In genomic region chr2:69770193-69770702, GRCh38 we compare ENCODE assay signal across 9 cellular contexts. TPM values are rescaled to one million over a fixed set of nuclear protein-coding genes. Genes with fewer than 3 reads are reported as not detected.
A peak's percentile ranks its signal among the peaks of the same experiment; 100 is the strongest.
DNase-seq lines count a peak whose midpoint lies in the region; ATAC-seq and TF ChIP-seq lines count a peak whose summit lies in the region.
"Had no signal": no experiment of that assay in that cellular context is flagged by ENCODE, and none has a peak within 500 bp of the region (broad histone marks: within the 10 kb centered on the region; RNA-seq: fewer than 3 reads in every experiment).

No MANE protein-coding gene starts in this region.

- DNase-seq in SIG-M5 treated with dmso at 0.1 percent for 504 hours (lab: John Stamatoyannopoulos, UW; ENCODE audit: unreplicated experiment) (peak; percentile 81), SIG-M5 (lab: John Stamatoyannopoulos, UW) (no peak), Panc1 (ENCODE audit: low read depth, low spot score) (peak; percentile 91), dermis blood vessel endothelial cell (peak; percentile 51), NCI-H446 (lab: John Stamatoyannopoulos, UW) (no peak), GM19238 (ENCODE audit: insufficient read length, low spot score) (no peak)

- H3K9me3 ChIP-seq in Panc1 (ENCODE audit: control insufficient read depth, insufficient read depth, low read depth, low read length) (no peaks in the 10 kb centered on the region), muscle layer of duodenum (ENCODE audit: control insufficient read depth in 1 of 2, low read length in 2 of 2) (no peaks in the 10 kb centered on the region)

- TF ChIP-seq CTCF in Panc1 (IDR thresholded peaks at IDR 0.05): no peak

- POLR2A ChIA-PET in Panc1 (lab: Charles Lee): interaction anchor here (0.7 kb wide), 1 partner anchor 231 kb away, joined by 5 read pairs; no protein-coding TSS in a partner anchor

- no peaks in the 10 kb centered on the region for H3K27me3 ChIP-seq in Panc1 (ENCODE audit: control insufficient read depth, insufficient read depth, low read length)
- H3K27me3 ChIP-seq in muscle layer of duodenum (ENCODE audit: low read depth, low read length): no peaks in the 10 kb centered on the region

- peaks cover 35% of the 10 kb centered on the region for H3K4me1 ChIP-seq in Panc1 (ENCODE audit: control insufficient read depth, insufficient read depth, low read length)
- H3K4me1 ChIP-seq in muscle layer of duodenum (ENCODE audit: control insufficient read depth in 1 of 2, insufficient read depth in 2 of 2, low read length in 2 of 2): peaks cover 0 to 18% of the 10 kb centered on the region in 2 donors

- H3K4me3 ChIP-seq in Panc1 (ENCODE audit: low read depth in 2 of 2, low read length in 2 of 2): no peak overlapping the region
- no peak overlapping the region for H3K4me3 ChIP-seq in muscle layer of duodenum (ENCODE audit: low read depth in 1 of 2, low read length in 2 of 2)

- H3K27ac ChIP-seq in Panc1 (ENCODE audit: low read length): peak overlapping the region; percentile 66
- H3K27ac ChIP-seq in muscle layer of duodenum (ENCODE audit: low read length): peak overlapping the region; percentile 77

- no peaks in the 10 kb centered on the region for H3K36me3 ChIP-seq in Panc1 (ENCODE audit: control insufficient read depth, insufficient read depth, low read length)
- H3K36me3 ChIP-seq in muscle layer of duodenum (ENCODE audit: control insufficient read depth in 1 of 2, insufficient read depth in 2 of 2, low read length in 2 of 2): no peaks in the 10 kb centered on the region

- CTCF ChIA-PET in Panc1 (lab: Charles Lee): no interaction called here

- no TSS peak for BruUV-seq in Panc1 (replicated peaks; lab: Mats Ljungman, UMichigan)

- in situ Hi-C loops in Panc1 (cut with HindIII; ENCODE audit: low pct_unique_long_range_greater_than_20kb, low sequenced_read_pairs): no loop called here

- intact Hi-C loops in Panc1 (cut with micrococcal nuclease; ENCODE audit: unreplicated experiment): no loop called here

- ATAC-seq in Panc1: peak; percentile 94
- ATAC-seq in HG02840 (IDR thresholded peaks at IDR 0.05; ENCODE audit: low FRiP score, unreplicated experiment): no peak
- ATAC-seq: CD8-positive, alpha-beta T cell had no signal

RNA-seq across cellular contexts. Expression of gene ANXA4, which starts 28.3 kb away (rescaled TPM):
- 183 TPM for total RNA-seq in Panc1 (2021; ENCODE audit: unreplicated experiment)
- polyA plus RNA-seq in Panc1 (2012; ENCODE audit: insufficient read length): 275 TPM
- total RNA-seq in dermis blood vessel endothelial cell: 37.3 and 44.0 TPM in 2 replicates

RNA-seq across cellular contexts. Expression of gene GMCL1, which starts 59.2 kb away (rescaled TPM):
- total RNA-seq in Panc1 (2021; ENCODE audit: unreplicated experiment) (13.2 TPM), dermis blood vessel endothelial cell (12.1 and 13.6 TPM in 2 replicates)
- 24.8 TPM for polyA plus RNA-seq in Panc1 (2012; ENCODE audit: insufficient read length)

Comparison
In these comparisons a context has a peak if more than half of its experiments do, and no peak if none do; other contexts are left out.
1. DNase-seq: peak in SIG-M5 treated with dmso at 0.1 percent for 504 hours (single experiment), Panc1 (single experiment) and dermis blood vessel endothelial cell (single experiment); none in SIG-M5 (single experiment), NCI-H446 (0 of 2) and GM19238 (single experiment).